9 cellular contexts compared by ENCODE assay signal in genomic region chr19:5828661-5829566, GRCh38. TPM values are rescaled to one million over a fixed set of nuclear protein-coding genes. Genes with fewer than 3 reads are reported as not detected.
DNase-seq lines count a peak whose midpoint lies in the region; ATAC-seq lines count a peak whose summit lies in the region.
"Had no signal": no experiment of that assay in that cellular context is flagged by ENCODE, and none has a peak within 500 bp of the region (broad histone marks: within the 10 kb centered on the region; RNA-seq: fewer than 3 reads in every experiment).

No MANE protein-coding gene starts in this region.

- no peaks in the 10 kb centered on the region for H3K27me3 Mint-ChIP-seq in stimulated activated naive CD8-positive, alpha-beta T cell treated with anti-CD3 and anti-CD28 coated beads, Interleukin-15, amount 100 ng/mL, for 72 hours

- no peaks in the 10 kb centered on the region for H3K9me3 Mint-ChIP-seq in stimulated activated naive CD8-positive, alpha-beta T cell treated with anti-CD3 and anti-CD28 coated beads, Interleukin-15, amount 100 ng/mL, for 72 hours

- H3K4me3 ChIP-seq in NT2/D1 (ENCODE audit: insufficient read length, low read depth): peak overlapping the region; percentile 97

- peak overlapping the region; percentile 99 for H3K27ac Mint-ChIP-seq in stimulated activated naive CD8-positive, alpha-beta T cell treated with anti-CD3 and anti-CD28 coated beads, Interleukin-15, amount 100 ng/mL, for 72 hours

- peak overlapping the region; percentile 100 for H3K9ac ChIP-seq in NT2/D1 (ENCODE audit: insufficient read length, low read depth)

- DNase-seq in NCI-H1694 (lab: John Stamatoyannopoulos, UW) (peak; percentile 9), NCI-H1694 treated with DMSO at 0.1 percent for 48 hours (lab: John Stamatoyannopoulos, UW) (no peak), NT2/D1 (ENCODE audit: low read depth, low spot score) (no peak), brain pericyte (ENCODE audit: low read depth, low spot score) (peak; percentile 16), left lobe of liver (ENCODE audit: low spot score) (no peak), RKO (ENCODE audit: low spot score) (no peak)
- peak; percentile 40 to 43 for DNase-seq in stimulated activated naive CD8-positive, alpha-beta T cell treated with anti-CD3 and anti-CD28 coated beads, Interleukin-15, amount 100 ng/mL, for 72 hours
- DNase-seq: DND-41 had no signal

- ATAC-seq in left lobe of liver (peak; percentile 3), GM21367 (IDR thresholded peaks at IDR 0.05; ENCODE audit: unreplicated experiment) (no peak)
- ATAC-seq in stimulated activated naive CD8-positive, alpha-beta T cell treated with anti-CD3 and anti-CD28 coated beads, Interleukin-15, amount 100 ng/mL, for 72 hours: no peak

- H3K4me1 ChIP-seq in NT2/D1 (ENCODE audit: insufficient read depth, insufficient read length): peaks cover 18% of the 10 kb centered on the region

- no peaks in the 10 kb centered on the region for H3K9me3 ChIP-seq in NT2/D1 (ENCODE audit: insufficient read depth, low read length)

- peaks cover 26% of the 10 kb centered on the region for H3K4me1 Mint-ChIP-seq in stimulated activated naive CD8-positive, alpha-beta T cell treated with anti-CD3 and anti-CD28 coated beads, Interleukin-15, amount 100 ng/mL, for 72 hours

- H3K36me3 ChIP-seq in NT2/D1 (ENCODE audit: insufficient read depth, insufficient read length, low read length): no peaks in the 10 kb centered on the region

- no peaks in the 10 kb centered on the region for H3K27me3 ChIP-seq in NT2/D1 (ENCODE audit: insufficient read depth, insufficient read length)

- H3K4me3 Mint-ChIP-seq in stimulated activated naive CD8-positive, alpha-beta T cell treated with anti-CD3 and anti-CD28 coated beads, Interleukin-15, amount 100 ng/mL, for 72 hours: peak overlapping the region; percentile 99 to 100

RNA-seq across cellular contexts. Expression of gene FUT6, which starts 10.6 kb away (rescaled TPM):
- 3.0 TPM for total RNA-seq in left lobe of liver

RNA-seq across cellular contexts. Expression of gene FUT3, which starts 22.3 kb away (rescaled TPM):
- 0.93 TPM for total RNA-seq in left lobe of liver

RNA-seq across cellular contexts. Expression of gene NRTN, which starts 24.0 kb away (rescaled TPM):
- 16.7 TPM for total RNA-seq in left lobe of liver

RNA-seq across cellular contexts. Expression of gene DUS3L, which starts 38.0 kb away (rescaled TPM):
- total RNA-seq in left lobe of liver: 18.8 TPM

RNA-seq across cellular contexts. Expression of gene FUT5, which starts 41.4 kb away (rescaled TPM):
- 0.40 TPM for total RNA-seq in left lobe of liver

Comparison
In these comparisons a context has a peak if more than half of its experiments do, and no peak if none do; other contexts are left out.
1. DNase-seq: peak in NCI-H1694 (single experiment), brain pericyte (single experiment) and stimulated activated naive CD8-positive, alpha-beta T cell treated with anti-CD3 and anti-CD28 coated beads, Interleukin-15, amount 100 ng/mL, for 72 hours (2 of 2); none in NCI-H1694 treated with DMSO at 0.1 percent for 48 hours (single experiment), NT2/D1 (single experiment), left lobe of liver (single experiment) and RKO (single experiment).